In genomic region chr13:50125556-50126377, GRCh38 we compare ENCODE assay signal across 1 cellular context.
TF ChIP-seq lines count a peak whose summit lies in the region.

No MANE protein-coding gene starts in this region.

TF ChIP-seq in HepG2, 621 proteins besides CTCF, POLR2A, EP300 and RAD21 (continued from another document and continues in another):
- TF ChIP-seq ZBTB49 (CRISPR knock-in tag; IDR thresholded peaks at IDR 0.05; ENCODE audit: borderline replicate concordance): no peak
- no peak for TF ChIP-seq HNF1A (IDR thresholded peaks at IDR 0.05; ENCODE audit: low read depth)
- peak; percentile 35; the same call in 1 of the 2 replicates for TF ChIP-seq HNF1A (CRISPR knock-in tag; IDR thresholded peaks at IDR 0.05; ENCODE audit: borderline replicate concordance)
- TF ChIP-seq MIER3 (CRISPR knock-in tag; IDR thresholded peaks at IDR 0.05; ENCODE audit: borderline replicate concordance): no peak
- TF ChIP-seq EEA1 (CRISPR knock-in tag; IDR thresholded peaks at IDR 0.05; ENCODE audit: borderline replicate concordance): 0 out of 2 replicates have a peak, but pooled peaks have one; percentile 39
- no peak for TF ChIP-seq FOSL2 (CRISPR knock-in tag; IDR thresholded peaks at IDR 0.05)
- 0 out of 2 replicates have a peak, but pooled peaks have one; percentile 69 for TF ChIP-seq ZNF432 (CRISPR knock-in tag; IDR thresholded peaks at IDR 0.05; ENCODE audit: borderline replicate concordance)
- TF ChIP-seq ZFYVE20 (CRISPR knock-in tag; IDR thresholded peaks at IDR 0.05; ENCODE audit: borderline replicate concordance, low read depth): no peak; the same call in 1 of the 2 replicates
- TF ChIP-seq ZNF280D (CRISPR knock-in tag; IDR thresholded peaks at IDR 0.05): peak; percentile 4; the same call in 1 of the 2 replicates
- TF ChIP-seq MTERF4 (CRISPR knock-in tag; IDR thresholded peaks at IDR 0.05): no peak
- TF ChIP-seq ZNF543 (CRISPR knock-in tag; IDR thresholded peaks at IDR 0.05): peak; percentile 68; the same call in 1 of the 2 replicates
- TF ChIP-seq AGO2 (optimal IDR thresholded peaks at IDR 0.05; ENCODE audit: low read depth, low read length): peak; percentile 92
- TF ChIP-seq ZNF230 (CRISPR knock-in tag; IDR thresholded peaks at IDR 0.05): 0 out of 2 replicates have a peak, but pooled peaks have one; percentile 56
- TF ChIP-seq ZNF101 (CRISPR knock-in tag; IDR thresholded peaks at IDR 0.05; ENCODE audit: borderline replicate concordance, low read depth): 0 out of 2 replicates have a peak, but pooled peaks have one; percentile 64
- TF ChIP-seq NR2F2 (IDR thresholded peaks at IDR 0.05; ENCODE audit: borderline replicate concordance, low read depth): no peak
- no peak; the same call in 1 of the 2 replicates for TF ChIP-seq TGIF2 (CRISPR knock-in tag; IDR thresholded peaks at IDR 0.05)
- TF ChIP-seq ETS1 (CRISPR knock-in tag; IDR thresholded peaks at IDR 0.05): 0 out of 2 replicates have a peak, but pooled peaks have one; percentile 40
- no peak for TF ChIP-seq SRSF9 (IDR thresholded peaks at IDR 0.05; ENCODE audit: borderline replicate concordance, insufficient read depth, low read depth, low read length, poor library complexity, severe bottlenecking)
- TF ChIP-seq ZNF225 (CRISPR knock-in tag; IDR thresholded peaks at IDR 0.05): peak; percentile 90; the same call in 1 of the 2 replicates
- TF ChIP-seq GTF2F1 (IDR thresholded peaks at IDR 0.05; ENCODE audit: low read length): no peak
- TF ChIP-seq SIX4 (CRISPR knock-in tag; IDR thresholded peaks at IDR 0.05): no peak
- no peak; the same call in 1 of the 2 replicates for TF ChIP-seq ARID5B (CRISPR knock-in tag; IDR thresholded peaks at IDR 0.05)
- TF ChIP-seq ZNF747 (CRISPR knock-in tag; IDR thresholded peaks at IDR 0.05; ENCODE audit: borderline replicate concordance): 0 out of 2 replicates have a peak, but pooled peaks have one; percentile 33
- TF ChIP-seq BCL6 (CRISPR knock-in tag; IDR thresholded peaks at IDR 0.05): peak; percentile 15; the same call in 1 of the 2 replicates
- no peak for TF ChIP-seq ZNF746 (CRISPR knock-in tag; IDR thresholded peaks at IDR 0.05)
- no peak for TF ChIP-seq KAT7 (CRISPR knock-in tag; IDR thresholded peaks at IDR 0.05; ENCODE audit: borderline replicate concordance)
- peak; percentile 57; the same call in 1 of the 2 replicates for TF ChIP-seq TOE1 (CRISPR knock-in tag; IDR thresholded peaks at IDR 0.05)
- TF ChIP-seq ZBTB8A (CRISPR knock-in tag; IDR thresholded peaks at IDR 0.05; ENCODE audit: borderline replicate concordance, low read depth): no peak
- no peak for TF ChIP-seq ZNF720 (CRISPR knock-in tag; IDR thresholded peaks at IDR 0.05)
- no peak for TF ChIP-seq ATF7 (IDR thresholded peaks at IDR 0.05)
- peak; percentile 62; the same call in 1 of the 2 replicates for TF ChIP-seq ATF7 (CRISPR knock-in tag; IDR thresholded peaks at IDR 0.05)
- TF ChIP-seq SMYD3 (CRISPR knock-in tag; IDR thresholded peaks at IDR 0.05): no peak
- no peak for TF ChIP-seq SOX6 (IDR thresholded peaks at IDR 0.05)
- no peak for TF ChIP-seq SOX6 (CRISPR knock-in tag; IDR thresholded peaks at IDR 0.05)
- no peak for TF ChIP-seq ZBTB33 (CRISPR knock-in tag; IDR thresholded peaks at IDR 0.05)
- TF ChIP-seq HNRNPLL (IDR thresholded peaks at IDR 0.05; ENCODE audit: low read depth, low read length, poor library complexity, severe bottlenecking): peak; percentile 63
- peak; percentile 50; the same call in 1 of the 2 replicates for TF ChIP-seq SPEN (CRISPR knock-in tag; IDR thresholded peaks at IDR 0.05; ENCODE audit: low read depth)
